In genomic region chr14:32761381-32761968, GRCh38 we compare ENCODE assay signal across 21 cellular contexts.
DNase-seq lines count a peak whose midpoint lies in the region; ATAC-seq and TF ChIP-seq lines count a peak whose summit lies in the region.
"Had no signal": no experiment of that assay in that cellular context is flagged by ENCODE, and none has a peak within 500 bp of the region (broad histone marks: within the 10 kb centered on the region; RNA-seq: fewer than 3 reads in every experiment).

No MANE protein-coding gene starts in this region.

- H3K4me3 Mint-ChIP-seq in endodermal cell = no peak overlapping the region
- H3K4me3 Mint-ChIP-seq: activated naive CD8-positive, alpha-beta T cell; stimulated activated naive CD8-positive, alpha-beta T cell treated with anti-CD3 and anti-CD28 coated beads, Interleukin-15, Interleukin-2, amounts not matched to agents 100 ng/mL and 50 ng/mL, for 24 hours had no signal

- no peak for TF ChIP-seq CTCF in fibroblast of mammary gland (conservative IDR thresholded peaks at IDR 0.05; ENCODE audit: control insufficient read depth, insufficient read depth, low read depth, low read length)
- TF ChIP-seq CTCF in endodermal cell (conservative IDR thresholded peaks at IDR 0.05) = no peak

- H3K27ac ChIP-seq in endodermal cell (ENCODE audit: low read depth, low read length) = no peak overlapping the region
- H3K27ac ChIP-seq: hepatocyte, left lung, vagina had no signal

- H3K27me3 ChIP-seq in endodermal cell (ENCODE audit: control insufficient read depth, insufficient read depth, low read length, poor library complexity, severe bottlenecking) = no peaks in the 10 kb centered on the region
- H3K27me3 ChIP-seq: hepatocyte, left lung, vagina had no signal

- no peaks in the 10 kb centered on the region for H3K9me3 Mint-ChIP-seq in endodermal cell

- no peaks in the 10 kb centered on the region for H3K36me3 Mint-ChIP-seq in endodermal cell (ENCODE audit: low read depth)
- H3K36me3 Mint-ChIP-seq: activated naive CD8-positive, alpha-beta T cell had no signal

- no peaks in the 10 kb centered on the region for H3K4me1 Mint-ChIP-seq in endodermal cell

- ATAC-seq in SK-N-SH treated with all-trans-retinoic acid at 6 μM for 48 hours = peak; percentile 33; the same call in 1 of the 3 replicates
- ATAC-seq in Right ventricle myocardium inferior = no peak
- ATAC-seq: left lung had no signal

- peaks cover 5% of the 10 kb centered on the region for H3K27me3 Mint-ChIP-seq in endodermal cell (ENCODE audit: insufficient read depth)
- H3K27me3 Mint-ChIP-seq: activated naive CD8-positive, alpha-beta T cell; stimulated activated naive CD8-positive, alpha-beta T cell treated with anti-CD3 and anti-CD28 coated beads, Interleukin-15, Interleukin-2, amounts not matched to agents 100 ng/mL and 50 ng/mL, for 24 hours had no signal

- intact Hi-C loops in Right ventricle myocardium inferior (cut with DNase I) = no loop called here

- DNase-seq in EH (ENCODE audit: low read depth) (peak; percentile 71), fibroblast of mammary gland (ENCODE audit: low read depth) (peak; percentile 81), renal cortical epithelial cell (ENCODE audit: low read depth) (peak; percentile 78), endodermal cell (no peak), DMS 273 treated with DMSO at 0.1 percent for 48 hours (lab: John Stamatoyannopoulos, UW) (no peak), Right ventricle myocardium inferior (ENCODE audit: missing footprints) (no peak), hypothalamus (lab: John Stamatoyannopoulos, UW) (no peak)
- DNase-seq: activated CD4-positive, alpha-beta T cell treated with anti-CD3 and anti-CD28 coated beads for 4 hours; activated T-cell treated with anti-CD3 and anti-CD28 coated beads for 4 hours; DMS153; Karpas-422; left lung; NCI-H1436; posterior cingulate gyrus; SHP77; stimulated activated CD4-positive, alpha-beta T cell treated with anti-CD3 and anti-CD28 coated beads, Interleukin-12 subunit alpha, Interleukin-12 subunit beta, amount 100 ng/mL, for 4 hours had no signal

- H3K4me3 ChIP-seq in fibroblast of mammary gland (ENCODE audit: control insufficient read depth, low read depth, low read length) (no peak overlapping the region), endodermal cell (ENCODE audit: low read length) (no peak overlapping the region)
- H3K4me3 ChIP-seq: hepatocyte, left lung, vagina had no signal

- no peak overlapping the region for H3K9ac ChIP-seq in endodermal cell (ENCODE audit: extremely low read depth, low read length, poor library complexity, severe bottlenecking)

- H3K36me3 ChIP-seq in endodermal cell (ENCODE audit: control insufficient read depth, insufficient read depth, low read length) = no peaks in the 10 kb centered on the region
- H3K36me3 ChIP-seq: left lung, vagina had no signal

- H3K27ac Mint-ChIP-seq in endodermal cell = no peak overlapping the region
- H3K27ac Mint-ChIP-seq: activated naive CD8-positive, alpha-beta T cell; stimulated activated naive CD8-positive, alpha-beta T cell treated with anti-CD3 and anti-CD28 coated beads, Interleukin-15, Interleukin-2, amounts not matched to agents 100 ng/mL and 50 ng/mL, for 24 hours had no signal

- 79 to 89% methylated on average over 3 to 5 of the region's 5 CpGs for WGBS in endodermal cell (ENCODE audit: insufficient coverage in 1 of 2, insufficient read length in 1 of 2), 2 experiments

- H3K9me3 ChIP-seq in endodermal cell (ENCODE audit: control insufficient read depth, low read length) = no peaks in the 10 kb centered on the region
- H3K9me3 ChIP-seq: vagina had no signal

- no peaks in the 10 kb centered on the region for H3K4me1 ChIP-seq in endodermal cell (ENCODE audit: control insufficient read depth, insufficient read depth, low read length)
- H3K4me1 ChIP-seq: left lung, vagina had no signal

TF ChIP-seq in SK-N-SH treated with all-trans-retinoic acid at 6 μM for 48 hours, 23 proteins besides CTCF, POLR2A, EP300 and RAD21:
- TF ChIP-seq ZC3H10 (CRISPR knock-in tag; IDR thresholded peaks at IDR 0.05) = no peak
- no peak for TF ChIP-seq ZNF70 (CRISPR knock-in tag; IDR thresholded peaks at IDR 0.05)

Comparison
In these comparisons a context has a peak if more than half of its experiments do, and no peak if none do; other contexts are left out.
1. DNase-seq: peak in EH (single experiment), fibroblast of mammary gland (single experiment) and renal cortical epithelial cell (single experiment); none in endodermal cell (single experiment), DMS 273 treated with DMSO at 0.1 percent for 48 hours (single experiment), Right ventricle myocardium inferior (single experiment) and hypothalamus (0 of 51).